In genomic region chr14:73569185-73569957, GRCh38 we compare ENCODE assay signal across 8 cellular contexts. TPM values are rescaled to one million over a fixed set of nuclear protein-coding genes. Genes with fewer than 3 reads are reported as not detected.
DNase-seq lines count a peak whose midpoint lies in the region; ATAC-seq, FAIRE-seq and TF ChIP-seq lines count a peak whose summit lies in the region.
"Not testable (repeated sequence)": the region's sequence is repeated elsewhere in the genome, so short reads cannot be mapped to it uniquely, and the experiment has no call there.

ACOT2 (plus strand) TSS chr14:73569213; CDS start chr14:73569241, 28 bp downstream.

- ATAC-seq in GM18511 (IDR thresholded peaks at IDR 0.05; ENCODE audit: unreplicated experiment) (peak; percentile 71), HG03135 (IDR thresholded peaks at IDR 0.05; ENCODE audit: unreplicated experiment) (peak; percentile 62)

- FAIRE-seq in bronchial epithelial cell (lab: Jason Lieb, UNC), result not testable (repeated sequence)

- DNase-seq in 8988T (peak; percentile 67), NCI-H226 (peak; percentile 88), bronchial epithelial cell (ENCODE audit: low read depth) (peak; percentile 68), iPS-NIHi11 (ENCODE audit: low spot score) (peak; percentile 69)
- peak; percentile 60 to 67 (median 62) for DNase-seq in activated CD4-positive, CD25-positive, alpha-beta regulatory T cell (lab: John Stamatoyannopoulos, UW)

- not testable (repeated sequence) for H3K27me3 ChIP-seq in bronchial epithelial cell (ENCODE audit: control insufficient read depth, insufficient read depth, low read length); skeletal muscle tissue (ENCODE audit: control insufficient read depth in 3 of 3, insufficient read depth in 3 of 3, low read length in 3 of 3)

- TF ChIP-seq CTCF in bronchial epithelial cell (IDR thresholded peaks at IDR 0.05; ENCODE audit: insufficient read depth, low read length, severe bottlenecking), result peak; percentile 1

- H3K36me3 ChIP-seq in bronchial epithelial cell (ENCODE audit: control insufficient read depth, insufficient read depth, low read length); skeletal muscle tissue (ENCODE audit: control insufficient read depth in 3 of 3, insufficient read depth in 3 of 3, low read length in 3 of 3): not testable (repeated sequence)

- peak within 1 kb of the TSS; percentile 92 for H3K27ac ChIP-seq in skeletal muscle tissue (ENCODE audit: low read depth, low read length)

- H3K4me1 ChIP-seq in skeletal muscle tissue (ENCODE audit: control insufficient read depth in 3 of 3, insufficient read depth in 3 of 3, low read length in 3 of 3), result peaks cover 10 to 30% (median 12%) of the 10 kb centered on the region in 3 donors

- H3K4me3 ChIP-seq in bronchial epithelial cell (ENCODE audit: low read depth, low read length) (peak within 1 kb of the TSS; percentile 49), skeletal muscle tissue (ENCODE audit: low read length in 3 of 3) (peak within 1 kb of the TSS; percentile 73 to 84 (median 83))

- H3K9me3 ChIP-seq in skeletal muscle tissue (ENCODE audit: control insufficient read depth in 3 of 3, low read length in 3 of 3), result not testable (repeated sequence)

- peak within 1 kb of the TSS; percentile 82 to 93 (median 84) for H3K9ac ChIP-seq in skeletal muscle tissue (ENCODE audit: low read depth in 1 of 3, low read length in 3 of 3)

RNA-seq across cellular contexts. Expression of gene ACOT2, which starts in this region (rescaled TPM):
- 6.8 and 9.7 TPM in 2 replicates for total RNA-seq in bronchial epithelial cell
- 38.6 TPM for total RNA-seq in skeletal muscle tissue

Comparison
In these comparisons a context has a peak if more than half of its experiments do, and no peak if none do; other contexts are left out.
1. Peak in every context shown above with its lines: DNase-seq, ATAC-seq, H3K4me3 ChIP-seq and H3K27ac ChIP-seq.